In genomic region chr2:136323935-136324334, GRCh38 we compare ENCODE assay signal across 19 cellular contexts.
A peak's percentile ranks its signal among the peaks of the same experiment; 100 is the strongest.
DNase-seq lines count a peak whose midpoint lies in the region; ATAC-seq, FAIRE-seq and TF ChIP-seq lines count a peak whose summit lies in the region.
"Had no signal": no experiment of that assay in that cellular context is flagged by ENCODE, and none has a peak within 500 bp of the region (broad histone marks: within the 10 kb centered on the region; RNA-seq: fewer than 3 reads in every experiment).

No MANE protein-coding gene starts in this region.

- CTCF ChIA-PET in CD8-positive, alpha-beta T cell (lab: Charles Lee), result no interaction called here
- CTCF ChIA-PET in activated B cell treated with CpG ODN at 0.5 μM for 24 hours (lab: Charles Lee) (no interaction called here), H1 (lab: Charles Lee; ENCODE audit: partially characterized antibody) (interaction anchor here (0.6 kb wide), 1 partner anchor 410 kb away, joined by 4 read pairs; no protein-coding TSS in a partner anchor)

- H3K27me3 ChIP-seq in BLaER1, result no peaks in the 10 kb centered on the region
- no peaks in the 10 kb centered on the region for H3K27me3 ChIP-seq in CD8-positive, alpha-beta T cell (ENCODE audit: insufficient read depth, low read length)
- H3K27me3 ChIP-seq in H1 (replicated peaks in 1 of 4; ENCODE audit: control insufficient read depth in 3 of 4, extremely low read depth in 1 of 4, insufficient read depth in 3 of 4, low read length in 3 of 4), result no peaks in the 10 kb centered on the region
- H3K27me3 ChIP-seq: tibial artery had no signal

- no peak overlapping the region for H4K91ac ChIP-seq in H1 (replicated peaks; ENCODE audit: insufficient read length, low read length)

- H3K79me1 ChIP-seq in H1 (ENCODE audit: low read depth, low read length), result no peaks in the 10 kb centered on the region

- no peak overlapping the region for H4K5ac ChIP-seq in H1 (ENCODE audit: insufficient read length, low read depth, low read length)

- peaks cover 84% of the 10 kb centered on the region for H3K4me1 ChIP-seq in BLaER1
- H3K4me1 ChIP-seq in CD8-positive, alpha-beta T cell (ENCODE audit: insufficient read depth, low read length), result peaks cover 49% of the 10 kb centered on the region
- H3K4me1 ChIP-seq in H1 (replicated peaks in 1 of 4; ENCODE audit: control insufficient read depth in 3 of 4, insufficient read depth in 4 of 4, low read length in 3 of 4), result peaks cover 6 to 17% (median 10%) of the 10 kb centered on the region in 4 experiments; a peak in 6 of 7 replicates
- H3K4me1 ChIP-seq: tibial artery had no signal

- H2BK12ac ChIP-seq in H1 (ENCODE audit: low read depth, low read length), result peak overlapping the region; percentile 87

- no peaks in the 10 kb centered on the region for H3K27me3 Mint-ChIP-seq in CD8-positive, alpha-beta T cell (ENCODE audit: low read depth)
- no peaks in the 10 kb centered on the region for H3K27me3 Mint-ChIP-seq in activated B cell treated with CpG ODN at 0.5 μM for 24 hours

- no peaks in the 10 kb centered on the region for H3K23me2 ChIP-seq in H1 (ENCODE audit: low read depth, low read length)

- WGBS in H1 (ENCODE audit: extremely low coverage in 1 of 2, insufficient coverage in 1 of 2, insufficient read length in 1 of 2, insufficient replicate concordance in 2 of 2, low coverage in 1 of 2, low lambda C conversion rate in 2 of 2, missing lambda C conversion rate in 1 of 2), 2 experiments, result 89% methylated on average over 7 of the region's 7 CpGs; no CpG with 5 or more reads in 1 of the 2 experiments

- intact Hi-C loops in CD8-positive, alpha-beta T cell (cut with DNase I, micrococcal nuclease), result no loop called here
- intact Hi-C loops in activated B cell treated with CpG ODN at 0.5 μM for 24 hours (cut with micrococcal nuclease), result loop anchor here (2.0 kb wide), 1 partner anchor 13 kb away; no protein-coding TSS in a partner anchor

- POLR2A ChIA-PET in CD8-positive, alpha-beta T cell (lab: Charles Lee), result interaction anchor here (0.6 to 0.8 kb wide), 2 partner anchors 187 to 194 kb away, joined by 3 read pairs; no protein-coding TSS in a partner anchor
- POLR2A ChIA-PET in activated B cell treated with CpG ODN at 0.5 μM for 24 hours (lab: Charles Lee), result interaction anchor here (0.7 kb wide), 1 partner anchor 84 kb away, joined by 3 read pairs; no protein-coding TSS in a partner anchor
- POLR2A ChIA-PET in H1 (lab: Charles Lee; ENCODE audit: partially characterized antibody), result no interaction called here

- peak overlapping the region; percentile 85 for H3K27ac Mint-ChIP-seq in CD8-positive, alpha-beta T cell
- H3K27ac Mint-ChIP-seq in activated B cell treated with CpG ODN at 0.5 μM for 24 hours, result peak overlapping the region; percentile 70

- no peaks in the 10 kb centered on the region for H3K9me3 ChIP-seq in BLaER1
- H3K9me3 ChIP-seq in CD8-positive, alpha-beta T cell (ENCODE audit: low read length), result no peaks in the 10 kb centered on the region
- no peaks in the 10 kb centered on the region for H3K9me3 ChIP-seq in H1 (ENCODE audit: insufficient read depth in 2 of 2, low read depth in 1 of 2, low read length in 1 of 2)
- H3K9me3 ChIP-seq: tibial artery had no signal

- H3K9me3 Mint-ChIP-seq in CD8-positive, alpha-beta T cell, result no peaks in the 10 kb centered on the region
- H3K9me3 Mint-ChIP-seq in activated B cell treated with CpG ODN at 0.5 μM for 24 hours, result no peaks in the 10 kb centered on the region

- TF ChIP-seq RAD21 in H1 (IDR thresholded peaks at IDR 0.05 in 1 of 2, conservative IDR thresholded peaks at IDR 0.05 in 1 of 2; ENCODE audit: low read depth in 2 of 2, low read length in 2 of 2), result no peak

- no peak overlapping the region for H2BK120ac ChIP-seq in H1 (replicated peaks; ENCODE audit: low read depth, low read length)

- no peak overlapping the region for H3K9ac ChIP-seq in BLaER1
- H3K9ac ChIP-seq in H1 (replicated peaks in 1 of 4; ENCODE audit: extremely low read depth in 1 of 4, low read depth in 3 of 4, low read length in 3 of 4), result no peak overlapping the region

- peak overlapping the region; percentile 81; the same call in 1 of the 2 replicates for H2BK5ac ChIP-seq in H1 (ENCODE audit: low read depth, low read length)

- ATAC-seq in CD8-positive, alpha-beta T cell, result no peak
- no peak for ATAC-seq in activated B cell treated with CpG ODN at 0.5 μM for 24 hours (ENCODE audit: low read depth)
- ATAC-seq in GM18858 (IDR thresholded peaks at IDR 0.05; ENCODE audit: unreplicated experiment), result no peak
- ATAC-seq in GM19452 (IDR thresholded peaks at IDR 0.05; ENCODE audit: unreplicated experiment), result no peak

- H2AK5ac ChIP-seq in H1 (ENCODE audit: low read depth, low read length), result no peak overlapping the region

- H3K4me3 ChIP-seq in BLaER1, result peak overlapping the region; percentile 15
- H3K4me3 ChIP-seq in CD8-positive, alpha-beta T cell (ENCODE audit: low read depth, low read length), result no peak overlapping the region
- H3K4me3 ChIP-seq in H1 (ENCODE audit: extremely low read depth in 1 of 4, insufficient read depth in 2 of 4, low read depth in 3 of 4, low read length in 4 of 4), result no peak overlapping the region
- H3K4me3 ChIP-seq: tibial artery had no signal

- no peaks in the 10 kb centered on the region for H3K36me3 Mint-ChIP-seq in CD8-positive, alpha-beta T cell
- H3K36me3 Mint-ChIP-seq in activated B cell treated with CpG ODN at 0.5 μM for 24 hours (ENCODE audit: low read depth), result no peaks in the 10 kb centered on the region

- H2BK20ac ChIP-seq in H1 (ENCODE audit: low read length), result no peak overlapping the region; the same call in 1 of the 2 replicates

- H4K8ac ChIP-seq in H1 (ENCODE audit: extremely low read depth, insufficient read depth, low read length), result no peak overlapping the region

- H4K20me1 ChIP-seq in BLaER1, result no peaks in the 10 kb centered on the region
- no peaks in the 10 kb centered on the region for H4K20me1 ChIP-seq in H1 (replicated peaks in 1 of 2; ENCODE audit: control insufficient read depth in 1 of 2, insufficient read depth in 2 of 2, low read length in 2 of 2)

- H3K4me3 Mint-ChIP-seq in CD8-positive, alpha-beta T cell, result peak overlapping the region; percentile 71
- H3K4me3 Mint-ChIP-seq in activated B cell treated with CpG ODN at 0.5 μM for 24 hours, result peak overlapping the region; percentile 50

- TF ChIP-seq EP300 in H1 (IDR thresholded peaks at IDR 0.05; ENCODE audit: borderline replicate concordance in 1 of 2, low read depth in 2 of 2, low read length in 2 of 2), result no peak

- no peak overlapping the region for H3K56ac ChIP-seq in H1 (replicated peaks; ENCODE audit: insufficient read length, low read depth, low read length)

- H3K23ac ChIP-seq in H1 (ENCODE audit: insufficient read length), result no peak overlapping the region

- H2BK15ac ChIP-seq in H1 (ENCODE audit: low read length), result no peak overlapping the region

- peak overlapping the region; percentile 44 for H3K4ac ChIP-seq in H1 (replicated peaks; ENCODE audit: insufficient read length, low read depth, low read length)

- no peaks in the 10 kb centered on the region for H3K79me2 ChIP-seq in H1 (ENCODE audit: control insufficient read depth in 1 of 2, insufficient read depth in 2 of 2, low read length in 2 of 2)

- H3K27ac ChIP-seq in BLaER1, result peak overlapping the region; percentile 47
- H3K27ac ChIP-seq in CD8-positive, alpha-beta T cell (ENCODE audit: low read depth, low read length), result no peak overlapping the region
- H3K27ac ChIP-seq in H1 (ENCODE audit: low read depth, low read length), result no peak overlapping the region
- H3K27ac ChIP-seq: RWPE1, tibial artery, VCaP had no signal

- TF ChIP-seq CTCF in CD8-positive, alpha-beta T cell (IDR thresholded peaks at IDR 0.05), result no peak
- TF ChIP-seq CTCF in activated B cell treated with CpG ODN at 0.5 μM for 24 hours (IDR thresholded peaks at IDR 0.05) (no peak), H1 (IDR thresholded peaks at IDR 0.05; ENCODE audit: control extremely low read depth in 1 of 3, insufficient read depth in 1 of 3, low read depth in 1 of 3, low read length in 3 of 3) (no peak)

- H3K14ac ChIP-seq in H1 (ENCODE audit: insufficient read length), result no peak overlapping the region

- no peak for DNase-seq in CD8-positive, alpha-beta T cell
- DNase-seq in activated B cell treated with CpG ODN at 0.5 μM for 24 hours, result no peak
- DNase-seq in H1 (ENCODE audit: low read depth in 1 of 2, low spot score in 2 of 2), result no peak
- DNase-seq in KBM-7, result no peak
- no peak for DNase-seq in dedifferentiated amniotic fluid mesenchymal stem cell (ENCODE audit: extremely low spot score)
- DNase-seq: activated CD8-positive, alpha-beta memory T cell treated with anti-CD3 and anti-CD28 coated beads, Interleukin-2, amount 50 U/mL, for 48 hours; AML-193; IMR-90; midbrain; NCI-H1105; NCI-H2171; NCI-H82; stimulated activated CD4-positive, alpha-beta T cell treated with anti-CD3 and anti-CD28 coated beads, Interleukin-2, amount 100 ng/mL, for 48 hours; tibial artery had no signal

- no peak for FAIRE-seq in H1 (lab: Jason Lieb, UNC)

- TF ChIP-seq POLR2A in H1 (IDR thresholded peaks at IDR 0.05; ENCODE audit: control extremely low read depth in 1 of 2, low read depth in 2 of 2, low read length in 2 of 2), result no peak

- H3K18ac ChIP-seq in H1 (ENCODE audit: extremely low read depth, low read length), result no peak overlapping the region

- peak overlapping the region; percentile 79 for H3K4me2 ChIP-seq in BLaER1
- H3K4me2 ChIP-seq in H1 (ENCODE audit: insufficient read depth in 1 of 2, low read depth in 2 of 2, low read length in 2 of 2), result no peak overlapping the region

- H3K4me1 Mint-ChIP-seq in CD8-positive, alpha-beta T cell (ENCODE audit: low read depth), result peaks cover 69% of the 10 kb centered on the region
- peaks cover 67% of the 10 kb centered on the region for H3K4me1 Mint-ChIP-seq in activated B cell treated with CpG ODN at 0.5 μM for 24 hours

- H3K36me3 ChIP-seq in BLaER1 (no peaks in the 10 kb centered on the region), H1 (ENCODE audit: control insufficient read depth in 2 of 4, insufficient read depth in 4 of 4, low read length in 3 of 4) (no peaks in the 10 kb centered on the region)
- H3K36me3 ChIP-seq in CD8-positive, alpha-beta T cell (ENCODE audit: insufficient read depth, low read length), result no peaks in the 10 kb centered on the region
- H3K36me3 ChIP-seq: tibial artery had no signal

- H2AFZ ChIP-seq in H1 (ENCODE audit: low read length), result no peak overlapping the region

- in situ Hi-C loops in KBM-7 (cut with MboI; ENCODE audit: low pct_unique_long_range_greater_than_20kb, low sequenced_read_pairs), result no loop called here

TF ChIP-seq in H1, 55 proteins besides CTCF, POLR2A, EP300 and RAD21 (continues in another document):
- TF ChIP-seq RXRA (IDR thresholded peaks at IDR 0.05; ENCODE audit: insufficient read depth, low read depth, low read length) (no peak), KDM5A (IDR thresholded peaks at IDR 0.05; ENCODE audit: low read length) (no peak), SIX5 (IDR thresholded peaks at IDR 0.05; ENCODE audit: low read depth, low read length) (no peak), NANOG (IDR thresholded peaks at IDR 0.05; ENCODE audit: insufficient read depth, low read depth, low read length, poor library complexity, severe bottlenecking) (no peak), EZH2 (IDR thresholded peaks at IDR 0.05; ENCODE audit: low read depth, low read length, severe bottlenecking) (no peak), YY1 (IDR thresholded peaks at IDR 0.05; ENCODE audit: low read depth, low read length) (no peak), POLR2AphosphoS5 (IDR thresholded peaks at IDR 0.05; ENCODE audit: low read depth, low read length) (no peak), POU5F1 (IDR thresholded peaks at IDR 0.05; ENCODE audit: low read depth, low read length) (no peak)
